In genomic region chr19:13859361-13859880, GRCh38 we compare ENCODE assay signal across 13 cellular contexts. TPM values are rescaled to one million over a fixed set of nuclear protein-coding genes. Genes with fewer than 3 reads are reported as not detected.
DNase-seq lines count a peak whose midpoint lies in the region; ATAC-seq and TF ChIP-seq lines count a peak whose summit lies in the region.
"Had no signal": no experiment of that assay in that cellular context is flagged by ENCODE, and none has a peak within 500 bp of the region (broad histone marks: within the 10 kb centered on the region; RNA-seq: fewer than 3 reads in every experiment).

No MANE protein-coding gene starts in this region.

- no peak overlapping the region for H3K9ac ChIP-seq in SK-N-SH

- H3K36me3 ChIP-seq in GM23338 (ENCODE audit: insufficient read depth) (no peaks in the 10 kb centered on the region), SK-N-SH (replicated peaks in 1 of 2; ENCODE audit: control insufficient read depth in 1 of 2, insufficient read depth in 2 of 2, low read length in 1 of 2) (no peaks in the 10 kb centered on the region), ovary (no peaks in the 10 kb centered on the region)

- H3K27ac ChIP-seq in GM23338 (ENCODE audit: low read depth) = no peak overlapping the region
- peak overlapping the region in 1 of 2 experiments; percentile 98; a peak in 1 of 4 replicates for H3K27ac ChIP-seq in SK-N-SH (ENCODE audit: low read depth in 2 of 2, low read length in 1 of 2)
- no peak overlapping the region for H3K27ac ChIP-seq in coronary artery
- H3K27ac ChIP-seq in ovary = no peak overlapping the region

- peak overlapping the region in 4 of 7 donors; percentile 9 to 89 (median 44) for H3K27ac Mint-ChIP-seq in CD14-positive monocyte
- H3K27ac Mint-ChIP-seq in GM23338 = no peak overlapping the region
- H3K27ac Mint-ChIP-seq in T-cell = peak overlapping the region in 1 of 2 donors; percentile 1
- H3K27ac Mint-ChIP-seq: endodermal cell had no signal

- peaks cover 21% of the 10 kb centered on the region for H3K27me3 ChIP-seq in GM23338 (ENCODE audit: insufficient read depth)
- no peaks in the 10 kb centered on the region for H3K27me3 ChIP-seq in SK-N-SH (ENCODE audit: insufficient read depth)
- H3K27me3 ChIP-seq in ovary = no peaks in the 10 kb centered on the region

- CTCF ChIA-PET in SK-N-SH (lab: Yijun Ruan, JAX) (interaction anchor here (1.1 to 8.2 kb wide), 6 partner anchors 12 to 214 kb away, joined by 3 to 133 read pairs (median 6); partner anchors contain the start of gene MISP3), T-cell (lab: Charles Lee) (no interaction called here)

- DNase-seq in CD14-positive monocyte (ENCODE audit: low spot score) (no peak), GM23338 (ENCODE audit: low spot score) (no peak), SK-N-SH (peak; percentile 38), fibroblast of villous mesenchyme (ENCODE audit: low read depth) (peak; percentile 36), T-cell (no peak), coronary artery (ENCODE audit: low spot score) (no peak), T1000 (lab: John Stamatoyannopoulos, UW) (no peak), ovary (no peak)
- DNase-seq: activated gamma-delta T cell, endodermal cell, NCI-H446 treated with DMSO at 0.1 percent for 48 hours had no signal

- H3K4me2 ChIP-seq in GM23338 = no peak overlapping the region
- H3K4me2 ChIP-seq in SK-N-SH = no peak overlapping the region

- no peak for ATAC-seq in GM23338
- ATAC-seq in T-cell (replicated peaks in 1 of 4) = no peak

- H3K4me3 ChIP-seq in GM23338 = no peak overlapping the region
- H3K4me3 ChIP-seq in SK-N-SH (ENCODE audit: low read depth in 2 of 2, low read length in 1 of 2) = no peak overlapping the region
- H3K4me3 ChIP-seq in fibroblast of villous mesenchyme (ENCODE audit: low read depth, low read length) = no peak overlapping the region
- no peak overlapping the region for H3K4me3 ChIP-seq in coronary artery
- H3K4me3 ChIP-seq in ovary = no peak overlapping the region

- no peak overlapping the region for H2AFZ ChIP-seq in GM23338
- H2AFZ ChIP-seq in SK-N-SH (ENCODE audit: low read depth) = no peak overlapping the region

- TF ChIP-seq CTCF in CD14-positive monocyte (IDR thresholded peaks at IDR 0.05) (no peak), GM23338 (conservative IDR thresholded peaks at IDR 0.05; ENCODE audit: low read depth in 2 of 2) (peak; percentile 9 to 28; a peak in 2 of 4 replicates), SK-N-SH (IDR thresholded peaks at IDR 0.05) (peak; percentile 21; the same call in 1 of the 2 replicates), fibroblast of villous mesenchyme (IDR thresholded peaks at IDR 0.05; ENCODE audit: insufficient read depth, low read depth, low read length) (no peak), coronary artery (IDR thresholded peaks at IDR 0.05) (no peak), ovary (IDR thresholded peaks at IDR 0.05) (no peak)

- TF ChIP-seq POLR2A in ovary (IDR thresholded peaks at IDR 0.05) = no peak

- intact Hi-C loops in CD14-positive monocyte (cut with micrococcal nuclease) = no loop called here
- intact Hi-C loops in ovary (cut with DNase I) = no loop called here

- H3K36me3 Mint-ChIP-seq in CD14-positive monocyte = peaks cover 3 to 4% of the 10 kb centered on the region in 2 donors
- no peaks in the 10 kb centered on the region; the same call in 2 of the 3 replicates for H3K36me3 Mint-ChIP-seq in GM23338 (ENCODE audit: low read depth)
- H3K36me3 Mint-ChIP-seq in T-cell = no peaks in the 10 kb centered on the region

- TF ChIP-seq EP300 in SK-N-SH (IDR thresholded peaks at IDR 0.05; ENCODE audit: borderline replicate concordance in 1 of 2, low read depth in 1 of 2, low read length in 1 of 2) (no peak), ovary (IDR thresholded peaks at IDR 0.05) (no peak)

- H3F3A ChIP-seq in GM23338 (replicated peaks; ENCODE audit: low read depth) (peaks cover 18% of the 10 kb centered on the region), SK-N-SH (replicated peaks; ENCODE audit: insufficient read depth) (peaks cover 28% of the 10 kb centered on the region)

- H3K4me1 Mint-ChIP-seq in CD14-positive monocyte = peaks cover 34% of the 10 kb centered on the region
- H3K4me1 Mint-ChIP-seq in GM23338 = peaks cover 13% of the 10 kb centered on the region
- H3K4me1 Mint-ChIP-seq in T-cell = peaks cover 30 to 36% (median 33%) of the 10 kb centered on the region in 3 donors

- POLR2A ChIA-PET in SK-N-SH (lab: Yijun Ruan, JAX) (no interaction called here), T-cell (lab: Charles Lee) (interaction anchor here in 1 of 2 donors (0.6 kb wide), 1 partner anchor 22 kb away, joined by 4 read pairs; no protein-coding TSS in a partner anchor)

- H3K9me3 Mint-ChIP-seq in CD14-positive monocyte = peaks cover 0 to 3% (median 2%) of the 10 kb centered on the region in 7 donors
- no peaks in the 10 kb centered on the region; the same call in 2 of the 3 replicates for H3K9me3 Mint-ChIP-seq in GM23338
- no peaks in the 10 kb centered on the region for H3K9me3 Mint-ChIP-seq in T-cell
- H3K9me3 Mint-ChIP-seq: endodermal cell had no signal

- 100% methylated on average over 3 of the region's 3 CpGs for WGBS in SK-N-SH (ENCODE audit: low lambda C conversion rate)
- 93 to 94% (median 93%) methylated on average over 3 of the region's 3 CpGs for WGBS in ovary, 3 donors

- H3K27me3 Mint-ChIP-seq in CD14-positive monocyte (ENCODE audit: low read depth in 3 of 3) (peaks cover 10 to 16% (median 13%) of the 10 kb centered on the region in 3 donors), GM23338 (ENCODE audit: insufficient read depth, low read depth, poor library complexity) (peaks cover 39% of the 10 kb centered on the region), T-cell (peaks cover 6 to 10% of the 10 kb centered on the region in 2 donors)

- H3K79me2 ChIP-seq in GM23338 (replicated peaks; ENCODE audit: insufficient read depth) (no peaks in the 10 kb centered on the region), SK-N-SH (ENCODE audit: insufficient read depth) (peaks cover 11% of the 10 kb centered on the region; the same call in 1 of the 2 replicates)

- peaks cover 10% of the 10 kb centered on the region for H3K4me1 ChIP-seq in GM23338 (ENCODE audit: insufficient read depth)
- H3K4me1 ChIP-seq in SK-N-SH (ENCODE audit: control insufficient read depth in 1 of 2, insufficient read depth in 2 of 2, low read depth in 1 of 2, low read length in 1 of 2) = peaks cover 9 to 10% of the 10 kb centered on the region in 2 experiments; a peak in 3 of 4 replicates
- H3K4me1 ChIP-seq in ovary (ENCODE audit: insufficient read depth) = no peaks in the 10 kb centered on the region

- H3K4me3 Mint-ChIP-seq in CD14-positive monocyte (no peak overlapping the region), GM23338 (no peak overlapping the region), T-cell (no peak overlapping the region)
- H3K4me3 Mint-ChIP-seq: endodermal cell had no signal

- no peaks in the 10 kb centered on the region for H4K20me1 ChIP-seq in GM23338 (replicated peaks; ENCODE audit: insufficient read depth)
- H4K20me1 ChIP-seq in SK-N-SH (ENCODE audit: insufficient read depth) = no peaks in the 10 kb centered on the region

- H3K9me3 ChIP-seq in SK-N-SH = no peaks in the 10 kb centered on the region
- no peaks in the 10 kb centered on the region for H3K9me3 ChIP-seq in ovary

- H3K9me2 ChIP-seq in GM23338 (ENCODE audit: insufficient read depth) (no peaks in the 10 kb centered on the region), SK-N-SH (no peaks in the 10 kb centered on the region)

- TF ChIP-seq RAD21 in SK-N-SH (IDR thresholded peaks at IDR 0.05; ENCODE audit: low read length) = no peak

TF ChIP-seq in GM23338, 12 proteins besides CTCF, POLR2A, EP300 and RAD21 (continues in another document):
- TF ChIP-seq JUNB (IDR thresholded peaks at IDR 0.05; ENCODE audit: unreplicated experiment) (no peak), EZH2phosphoT487 (IDR thresholded peaks at IDR 0.05; ENCODE audit: unreplicated experiment) (no peak), ZNF331 (CRISPR knock-in tag; IDR thresholded peaks at IDR 0.05; ENCODE audit: low read depth) (no peak)

TF ChIP-seq in SK-N-SH, 30 proteins besides CTCF, POLR2A, EP300 and RAD21:
- TF ChIP-seq GABPA (IDR thresholded peaks at IDR 0.05; ENCODE audit: low read depth) = no peak
- peak; percentile 19; the same call in 1 of the 2 replicates for TF ChIP-seq TCF12 (IDR thresholded peaks at IDR 0.05)

RNA-seq across cellular contexts. Expression of gene NANOS3, which starts 17.5 kb away (rescaled TPM):
- not detected for polyA plus RNA-seq in CD14-positive monocyte
- not detected in 2 replicates for total RNA-seq in GM23338 (2014; rRNA removed; shearing (Covaris generic))
- not detected in 2 replicates for polyA plus RNA-seq in GM23338 (2016; fragmentation: Nextera tagmentation; extraction: Ambion mirVana)
- polyA plus RNA-seq in SK-N-SH (2012; rRNA removed) = 0.53 and 0.57 TPM in 2 replicates
- 0.63 and 0.71 TPM in 2 replicates for polyA plus RNA-seq in SK-N-SH (2012; cell fraction: cytosol; rRNA removed)
- polyA plus RNA-seq in SK-N-SH (2012; cell fraction: nucleus; rRNA removed) = 1.7 and 4.4 TPM in 2 replicates
- total RNA-seq in fibroblast of villous mesenchyme = 0.64 TPM in 1 of 2 replicates, not detected in the other
- 1 to 10 TPM in 3 of 5 donors, under 1 TPM in 1, not detected in 1; 0.85 to 2.3 (median 1.5) TPM for total RNA-seq in T-cell
- 1 to 10 TPM in 3 of 7 donors, under 1 TPM in 1, not detected in 3; 0.98 to 2.4 (median 1.3) TPM for total RNA-seq in ovary
- under 1 TPM in 1 of 2 donors, not detected in 1; 0.30 TPM for polyA plus RNA-seq in ovary
- total RNA-seq: HT-29, pulmonary artery endothelial cell had no signal

RNA-seq across cellular contexts. Expression of gene BRME1, which starts 46.5 kb away (rescaled TPM):
- polyA plus RNA-seq in CD14-positive monocyte (under 1 TPM in 1 of 2 donors, not detected in 1; 0.28 TPM), GM23338 (2016; fragmentation: Nextera tagmentation; extraction: Ambion mirVana) (3.9 and 4.7 TPM in 2 replicates), SK-N-SH (2012; rRNA removed) (1.5 and 1.8 TPM in 2 replicates), ovary (1 to 10 TPM in 1 of 2 donors, under 1 TPM in 1; 0.57 to 2.8 TPM)
- total RNA-seq in GM23338 (2014; rRNA removed; shearing (Covaris generic)) = 3.7 and 4.0 TPM in 2 replicates
- polyA plus RNA-seq in SK-N-SH (2012; cell fraction: cytosol; rRNA removed) = 0.51 and 0.89 TPM in 2 replicates
- 5.1 and 5.3 TPM in 2 replicates for polyA plus RNA-seq in SK-N-SH (2012; cell fraction: nucleus; rRNA removed)
- total RNA-seq in fibroblast of villous mesenchyme (0.32 and 0.43 TPM in 2 replicates), T-cell (1 to 10 TPM; 1.3 to 3.6 (median 1.7) TPM), ovary (1 to 10 TPM; 1.3 to 3.7 (median 2.3) TPM)

RNA-seq across cellular contexts. Expression of gene CC2D1A, which starts 46.6 kb away (rescaled TPM):
- 1 to 10 TPM; 4.6 to 6.2 TPM for polyA plus RNA-seq in CD14-positive monocyte
- total RNA-seq in GM23338 (2014; rRNA removed; shearing (Covaris generic)) = 27.3 and 39.7 TPM in 2 replicates
- 21.7 and 23.1 TPM in 2 replicates for polyA plus RNA-seq in GM23338 (2016; fragmentation: Nextera tagmentation; extraction: Ambion mirVana)
- 18.7 and 24.2 TPM in 2 replicates for polyA plus RNA-seq in SK-N-SH (2012; rRNA removed)
- 8.1 and 13.2 TPM in 2 replicates for polyA plus RNA-seq in SK-N-SH (2012; cell fraction: cytosol; rRNA removed)
- 97.6 and 109 TPM in 2 replicates for polyA plus RNA-seq in SK-N-SH (2012; cell fraction: nucleus; rRNA removed)
- total RNA-seq in fibroblast of villous mesenchyme = 18.6 and 22.9 TPM in 2 replicates
- 10 to 100 TPM; 25.9 to 41.3 (median 37.4) TPM for total RNA-seq in T-cell
- 10 to 100 TPM; 21.0 to 38.1 (median 29.7) TPM for total RNA-seq in ovary
- 10 to 100 TPM; 13.1 to 24.1 TPM for polyA plus RNA-seq in ovary

Comparison
In these comparisons a context has a peak if more than half of its experiments do, and no peak if none do; other contexts are left out.
1. DNase-seq: peak in SK-N-SH (single experiment) and fibroblast of villous mesenchyme (single experiment); none in CD14-positive monocyte (single experiment), GM23338 (single experiment), T-cell (0 of 34), coronary artery (single experiment), T1000 (single experiment) and ovary (0 of 5).
2. CTCF ChIP-seq: peak in GM23338 (2 of 2) and SK-N-SH (single experiment); none in CD14-positive monocyte (single experiment), fibroblast of villous mesenchyme (single experiment), coronary artery (single experiment) and ovary (0 of 3).